ENCODE assay signal across 9 cellular contexts in genomic region chr12:6946920-6947374, GRCh38. TPM values are rescaled to one million over a fixed set of nuclear protein-coding genes. Genes with fewer than 3 reads are reported as not detected.
DNase-seq lines count a peak whose midpoint lies in the region; ATAC-seq and TF ChIP-seq lines count a peak whose summit lies in the region.
"Had no signal": no experiment of that assay in that cellular context is flagged by ENCODE, and none has a peak within 500 bp of the region (broad histone marks: within the 10 kb centered on the region; RNA-seq: fewer than 3 reads in every experiment).

No MANE protein-coding gene starts in this region.

- H3K9ac ChIP-seq in MM.1S (ENCODE audit: low read length) = peak overlapping the region; percentile 87; the same call in 1 of the 2 replicates

- H3K27ac Mint-ChIP-seq in CD8-positive, alpha-beta memory T cell = peak overlapping the region; percentile 94 to 100 (median 98)
- H3K27ac Mint-ChIP-seq in nephron = peak overlapping the region; percentile 4 to 84 (median 75)

- H3K79me2 ChIP-seq in MM.1S (ENCODE audit: low read length) = peaks cover 30% of the 10 kb centered on the region

- POLR2A ChIA-PET in CD8-positive, alpha-beta memory T cell (lab: Charles Lee) = interaction anchor here (0.6 to 10.6 kb wide), 9 partner anchors 9 to 224 kb away, joined by 3 to 481 read pairs (median 4); partner anchors contain the start of genes EMG1 and PHB2

- peak overlapping the region; percentile 84 for H3K4me2 ChIP-seq in MM.1S (ENCODE audit: low read depth, low read length)

- no peaks in the 10 kb centered on the region for H3K36me3 ChIP-seq in CD8-positive, alpha-beta memory T cell (ENCODE audit: insufficient read depth, low read length)
- no peaks in the 10 kb centered on the region for H3K36me3 ChIP-seq in MM.1S (replicated peaks; ENCODE audit: insufficient read depth, low read length)
- no peaks in the 10 kb centered on the region for H3K36me3 ChIP-seq in ectodermal cell (ENCODE audit: control insufficient read depth, insufficient read depth, low read length)
- H3K36me3 ChIP-seq: SJCRH30 had no signal

- CTCF ChIA-PET in CD8-positive, alpha-beta memory T cell (lab: Charles Lee) = interaction anchor here (0.9 to 22.6 kb wide), 9 partner anchors 9 to 163 kb away, joined by 3 to 815 read pairs (median 21); partner anchors contain the start of genes ATN1, EMG1, PHB2 and SPSB2

- no peak for TF ChIP-seq CTCF in MM.1S (IDR thresholded peaks at IDR 0.05; ENCODE audit: low read length)
- no peak for TF ChIP-seq CTCF in nephron (IDR thresholded peaks at IDR 0.05; ENCODE audit: unreplicated experiment in 3 of 3)

- no peak for ATAC-seq in GM18873 (IDR thresholded peaks at IDR 0.05; ENCODE audit: low FRiP score, unreplicated experiment)

- H2AFZ ChIP-seq in MM.1S (ENCODE audit: low read length) = peak overlapping the region; percentile 28; the same call in 1 of the 2 replicates

- peaks cover 0 to 5% of the 10 kb centered on the region in 2 donors for H3K27me3 Mint-ChIP-seq in CD8-positive, alpha-beta memory T cell
- peaks cover 4% of the 10 kb centered on the region for H3K27me3 Mint-ChIP-seq in nephron (ENCODE audit: low read depth)

- WGBS in ectodermal cell, 2 experiments = 76 to 79% methylated on average over 8 of the region's 8 CpGs

- H3K9me3 ChIP-seq in CD8-positive, alpha-beta memory T cell (ENCODE audit: low read length) = no peaks in the 10 kb centered on the region
- H3K9me3 ChIP-seq in MM.1S (replicated peaks; ENCODE audit: insufficient read depth, low read length) (no peaks in the 10 kb centered on the region), ectodermal cell (ENCODE audit: control insufficient read depth, low read length) (no peaks in the 10 kb centered on the region)
- H3K9me3 ChIP-seq: SJCRH30 had no signal

- peaks cover 73% of the 10 kb centered on the region for H3K4me1 ChIP-seq in CD8-positive, alpha-beta memory T cell (ENCODE audit: insufficient read depth, low read length)
- H3K4me1 ChIP-seq in MM.1S (ENCODE audit: low read length) = peaks cover 38% of the 10 kb centered on the region
- H3K4me1 ChIP-seq in ectodermal cell (ENCODE audit: control insufficient read depth, insufficient read depth, low read length) = peaks cover 18% of the 10 kb centered on the region

- peak overlapping the region; percentile 87 to 98 (median 93) for H3K4me3 Mint-ChIP-seq in CD8-positive, alpha-beta memory T cell
- H3K4me3 Mint-ChIP-seq in nephron = peak overlapping the region; percentile 86 to 95 (median 92)

- no peaks in the 10 kb centered on the region for H3K27me3 ChIP-seq in CD8-positive, alpha-beta memory T cell (ENCODE audit: insufficient read depth, low read length, poor library complexity, severe bottlenecking)
- H3K27me3 ChIP-seq in MM.1S (replicated peaks; ENCODE audit: insufficient read depth, low read length) (no peaks in the 10 kb centered on the region), ectodermal cell (ENCODE audit: control insufficient read depth, insufficient read depth, low read length, poor library complexity, severe bottlenecking) (no peaks in the 10 kb centered on the region)
- H3K27me3 ChIP-seq: SJCRH30 had no signal

- in situ Hi-C loops in G401 (cut with HindIII; ENCODE audit: low sequenced_read_pairs) = no loop called here

- H3K9me3 Mint-ChIP-seq in CD8-positive, alpha-beta memory T cell = no peaks in the 10 kb centered on the region
- no peaks in the 10 kb centered on the region for H3K9me3 Mint-ChIP-seq in nephron

- H3K27ac ChIP-seq in CD8-positive, alpha-beta memory T cell (ENCODE audit: low read depth, low read length) = peak overlapping the region; percentile 53
- H3K27ac ChIP-seq in MM.1S (ENCODE audit: low read length) (peak overlapping the region; percentile 93; the same call in 1 of the 2 replicates), ectodermal cell (ENCODE audit: insufficient read depth, low read depth, low read length, poor library complexity, severe bottlenecking) (no peak overlapping the region)
- H3K27ac ChIP-seq: SJCRH30 had no signal

- H3K36me3 Mint-ChIP-seq in CD8-positive, alpha-beta memory T cell = peaks cover 0 to 22% (median 0%) of the 10 kb centered on the region in 3 donors
- H3K36me3 Mint-ChIP-seq in nephron (ENCODE audit: low read depth) = peaks cover 4% of the 10 kb centered on the region

- peaks cover 71% of the 10 kb centered on the region for H3F3A ChIP-seq in MM.1S (ENCODE audit: insufficient read depth, low read length)

- H3K4me3 ChIP-seq in CD8-positive, alpha-beta memory T cell (ENCODE audit: low read length) = peak overlapping the region; percentile 72
- H3K4me3 ChIP-seq in MM.1S (ENCODE audit: low read length) (peak overlapping the region; percentile 90), ectodermal cell (ENCODE audit: insufficient read depth, low read depth, low read length) (peak overlapping the region; percentile 22)
- H3K4me3 ChIP-seq: SJCRH30 had no signal

- DNase-seq in CD8-positive, alpha-beta memory T cell = no peak
- no peak for DNase-seq in MM.1S
- no peak for DNase-seq in G401 (ENCODE audit: low spot score)
- no peak for DNase-seq in NCI-H146 (lab: John Stamatoyannopoulos, UW)
- no peak for DNase-seq in activated effector memory CD4-positive, alpha-beta T cell treated with Interleukin-2 at 50 U/mL for 16 hours
- DNase-seq: SJCRH30 had no signal

- no peaks in the 10 kb centered on the region for H4K20me1 ChIP-seq in MM.1S (ENCODE audit: insufficient read depth, low read length)

- H3K4me1 Mint-ChIP-seq in CD8-positive, alpha-beta memory T cell = peaks cover 72 to 82% (median 79%) of the 10 kb centered on the region in 3 donors
- peaks cover 39% of the 10 kb centered on the region for H3K4me1 Mint-ChIP-seq in nephron

- no peaks in the 10 kb centered on the region for H3K9me2 ChIP-seq in MM.1S (replicated peaks; ENCODE audit: insufficient read depth, low read length)

RNA-seq across cellular contexts. Expression of gene C12orf57, which starts 3.1 kb away (rescaled TPM):
- 100 to 1,000 TPM; 297 to 304 TPM for total RNA-seq in CD8-positive, alpha-beta memory T cell
- polyA plus RNA-seq in CD8-positive, alpha-beta memory T cell = 259 TPM
- polyA plus RNA-seq in ectodermal cell (2013, experiment 1 of 4) = 290 TPM
- polyA plus RNA-seq in ectodermal cell (2013, experiment 2 of 4) = 288 TPM
- polyA plus RNA-seq in ectodermal cell (2013, experiment 3 of 4) = 271 TPM
- polyA plus RNA-seq in ectodermal cell (2013, experiment 4 of 4) = 291 TPM
- 88.1 and 132 TPM in 2 replicates for total RNA-seq in G401 (2014; rRNA removed; shearing (Covaris generic))

RNA-seq across cellular contexts. Expression of gene RNU7-1, which starts 3.3 kb away (rescaled TPM):
- not detected for total RNA-seq in CD8-positive, alpha-beta memory T cell
- polyA plus RNA-seq in CD8-positive, alpha-beta memory T cell = not detected
- polyA plus RNA-seq in ectodermal cell (2013, experiment 1 of 4) = not detected
- polyA plus RNA-seq in ectodermal cell (2013, experiment 2 of 4) = not detected
- polyA plus RNA-seq in ectodermal cell (2013, experiment 3 of 4) = not detected
- not detected for polyA plus RNA-seq in ectodermal cell (2013, experiment 4 of 4)
- total RNA-seq in G401 (2014; rRNA removed; shearing (Covaris generic)) = not detected in 2 replicates
- total RNA-seq: SJCRH30 had no signal

RNA-seq across cellular contexts. Expression of gene PTPN6, which starts 4.2 kb away (rescaled TPM):
- 100 to 1,000 TPM; 456 to 460 TPM for total RNA-seq in CD8-positive, alpha-beta memory T cell
- polyA plus RNA-seq in CD8-positive, alpha-beta memory T cell = 379 TPM
- 2.0 TPM for polyA plus RNA-seq in ectodermal cell (2013, experiment 1 of 4)
- 2.1 TPM for polyA plus RNA-seq in ectodermal cell (2013, experiment 2 of 4)
- polyA plus RNA-seq in ectodermal cell (2013, experiment 3 of 4) = 2.7 TPM
- 2.5 TPM for polyA plus RNA-seq in ectodermal cell (2013, experiment 4 of 4)
- total RNA-seq in G401 (2014; rRNA removed; shearing (Covaris generic)) = 12.1 and 16.6 TPM in 2 replicates

RNA-seq across cellular contexts. Expression of gene ATN1, which starts 19.2 kb away (rescaled TPM):
- 10 to 100 TPM; 54.8 to 60.4 TPM for total RNA-seq in CD8-positive, alpha-beta memory T cell
- 0.62 TPM for polyA plus RNA-seq in CD8-positive, alpha-beta memory T cell
- 138 TPM for polyA plus RNA-seq in ectodermal cell (2013, experiment 1 of 4)
- 139 TPM for polyA plus RNA-seq in ectodermal cell (2013, experiment 2 of 4)
- polyA plus RNA-seq in ectodermal cell (2013, experiment 3 of 4) = 126 TPM
- polyA plus RNA-seq in ectodermal cell (2013, experiment 4 of 4) = 147 TPM
- total RNA-seq in G401 (2014; rRNA removed; shearing (Covaris generic)) = 2.2 and 6.2 TPM in 2 replicates

RNA-seq across cellular contexts. Expression of gene PHB2, which starts 23.5 kb away (rescaled TPM):
- 100 to 1,000 TPM; 499 to 503 TPM for total RNA-seq in CD8-positive, alpha-beta memory T cell
- 116 TPM for polyA plus RNA-seq in CD8-positive, alpha-beta memory T cell
- 272 TPM for polyA plus RNA-seq in ectodermal cell (2013, experiment 1 of 4)
- 264 TPM for polyA plus RNA-seq in ectodermal cell (2013, experiment 2 of 4)
- 236 TPM for polyA plus RNA-seq in ectodermal cell (2013, experiment 3 of 4)
- 262 TPM for polyA plus RNA-seq in ectodermal cell (2013, experiment 4 of 4)
- total RNA-seq in G401 (2014; rRNA removed; shearing (Covaris generic)) = 667 and 679 TPM in 2 replicates

Comparison
In these comparisons a context has a peak if more than half of its experiments do, and no peak if none do; other contexts are left out.
1. H3K4me3 ChIP-seq: peak in every context shown above with its lines; median percentile 90 in MM.1S; 72 in CD8-positive, alpha-beta memory T cell; 22 in ectodermal cell.
2. RNA of gene PTPN6, which starts 4.2 kb away (total RNA-seq): 456 to 460 TPM in CD8-positive, alpha-beta memory T cell; 12.1 to 16.6 TPM in G401; every median in the first group is over 10 times any median in the second.